In the genomic region with DNA sequence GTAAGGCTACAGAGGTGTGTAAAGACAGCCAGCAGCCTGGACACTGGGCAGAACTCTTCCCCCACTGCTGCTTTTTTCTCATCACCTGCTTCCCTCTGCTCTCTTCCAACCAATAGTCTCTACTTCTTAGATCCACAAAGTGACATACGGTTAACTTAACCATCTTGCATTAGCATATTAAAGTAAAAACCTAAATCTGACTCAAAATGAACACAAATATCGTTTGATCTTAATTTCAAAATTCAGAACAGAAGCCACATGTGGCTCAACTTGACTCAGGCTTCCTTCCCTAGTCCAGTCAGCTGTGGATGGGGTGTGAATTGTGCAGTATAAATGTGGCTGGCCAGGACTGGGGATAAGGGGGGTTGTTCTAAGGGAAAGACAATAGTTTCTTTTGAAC, we compare ENCODE assay signal across 15 cellular contexts.
DNase-seq lines count a peak whose midpoint lies in the region; ATAC-seq lines count a peak whose summit lies in the region.
"Had no signal": no experiment of that assay in that cellular context is flagged by ENCODE, and none has a peak within 500 bp of the region (broad histone marks: within the 10 kb centered on the region; RNA-seq: fewer than 3 reads in every experiment).

No MANE protein-coding gene starts in this region.

- H3K36me3 Mint-ChIP-seq in activated naive CD4-positive, alpha-beta T cell treated with anti-CD3 and anti-CD28 coated beads for 36 hours (ENCODE audit: low read depth), result peaks cover 48% of the 10 kb centered on the region

- H3K4me1 Mint-ChIP-seq in activated naive CD4-positive, alpha-beta T cell treated with anti-CD3 and anti-CD28 coated beads for 36 hours (ENCODE audit: low read depth), result peaks cover 31% of the 10 kb centered on the region
- H3K4me1 Mint-ChIP-seq: B cell, GM23338 had no signal

- intact Hi-C loops in activated naive CD4-positive, alpha-beta T cell treated with anti-CD3 and anti-CD28 coated beads for 36 hours (cut with micrococcal nuclease), result no loop called here
- intact Hi-C loops in left colon (cut with DNase I, micrococcal nuclease), result no loop called here

- CTCF ChIA-PET in activated naive CD4-positive, alpha-beta T cell treated with anti-CD3 and anti-CD28 coated beads for 36 hours (lab: Charles Lee), result no interaction called here

- no peak overlapping the region for H3K27ac Mint-ChIP-seq in activated naive CD4-positive, alpha-beta T cell treated with anti-CD3 and anti-CD28 coated beads for 36 hours
- H3K27ac Mint-ChIP-seq: B cell, GM23338 had no signal

- H3K9me3 Mint-ChIP-seq in activated naive CD4-positive, alpha-beta T cell treated with anti-CD3 and anti-CD28 coated beads for 36 hours, result no peaks in the 10 kb centered on the region
- H3K9me3 Mint-ChIP-seq: GM23338 had no signal

- peak; percentile 51 for ATAC-seq in GM18870 (IDR thresholded peaks at IDR 0.05; ENCODE audit: unreplicated experiment)
- ATAC-seq in HG03565 (IDR thresholded peaks at IDR 0.05; ENCODE audit: unreplicated experiment), result peak; percentile 67
- ATAC-seq in stimulated activated naive CD8-positive, alpha-beta T cell treated with anti-CD3 and anti-CD28 coated beads, Interleukin-15, Interleukin-2, amounts not matched to agents 100 U/mL and 50 U/mL, for 24 hours, result peak; percentile 71
- ATAC-seq in left colon, result no peak
- ATAC-seq: GM23338 had no signal

- H3K4me3 Mint-ChIP-seq in activated naive CD4-positive, alpha-beta T cell treated with anti-CD3 and anti-CD28 coated beads for 36 hours, result no peak overlapping the region
- H3K4me3 Mint-ChIP-seq: B cell, GM23338 had no signal

- DNase-seq in activated naive CD4-positive, alpha-beta T cell treated with anti-CD3 and anti-CD28 coated beads for 36 hours, result peak; percentile 12
- DNase-seq in activated naive CD4-positive, alpha-beta T cell (lab: John Stamatoyannopoulos, UW), result no peak
- no peak for DNase-seq in stimulated activated naive CD8-positive, alpha-beta T cell treated with anti-CD3 and anti-CD28 coated beads, Interleukin-15, Interleukin-2, amounts not matched to agents 100 U/mL and 50 U/mL, for 24 hours
- no peak for DNase-seq in SIG-M5 treated with dmso at 0.1 percent for 504 hours (lab: John Stamatoyannopoulos, UW; ENCODE audit: unreplicated experiment)
- no peak for DNase-seq in left colon
- DNase-seq: ACHN, DMS 273 treated with DMSO at 0.1 percent for 48 hours, Karpas-422, MM.1S, NCI-H187 treated with DMSO at 0.1 percent for 48 hours, NCI-H446 had no signal

- H3K27me3 Mint-ChIP-seq in activated naive CD4-positive, alpha-beta T cell treated with anti-CD3 and anti-CD28 coated beads for 36 hours (ENCODE audit: low read depth), result no peaks in the 10 kb centered on the region
- H3K27me3 Mint-ChIP-seq: B cell had no signal
